ENCODE assay signal across 12 cellular contexts in genomic region chr2:111919362-111919761, GRCh38. TPM values are rescaled to one million over a fixed set of nuclear protein-coding genes. Genes with fewer than 3 reads are reported as not detected.
A peak's percentile ranks its signal among the peaks of the same experiment; 100 is the strongest.
DNase-seq lines count a peak whose midpoint lies in the region; ATAC-seq and TF ChIP-seq lines count a peak whose summit lies in the region.
"Had no signal": no experiment of that assay in that cellular context is flagged by ENCODE, and none has a peak within 500 bp of the region (broad histone marks: within the 10 kb centered on the region; RNA-seq: fewer than 3 reads in every experiment).

No MANE protein-coding gene starts in this region.

- POLR2A ChIA-PET in AG04449 (lab: Yijun Ruan, JAX), result no interaction called here
- POLR2A ChIA-PET in HCT116 (lab: Charles Lee), result no interaction called here

- H3K9me2 ChIP-seq in HCT116 (ENCODE audit: insufficient read depth), result no peaks in the 10 kb centered on the region

- H3K36me3 ChIP-seq in HCT116 (ENCODE audit: control insufficient read depth in 1 of 2, insufficient read depth in 2 of 2, low read length in 2 of 2), result no peaks in the 10 kb centered on the region
- H3K36me3 ChIP-seq in brain microvascular endothelial cell (replicated peaks), result no peaks in the 10 kb centered on the region
- peaks cover 0 to 15% of the 10 kb centered on the region in 2 donors for H3K36me3 ChIP-seq in left lung

- no TSS peak for BruUV-seq in HCT116 (replicated peaks; lab: Mats Ljungman, UMichigan)

- no peak for TF ChIP-seq POLR2A in HCT116 (IDR thresholded peaks at IDR 0.05; ENCODE audit: borderline replicate concordance, extremely low read depth, insufficient read depth, insufficient read length)

- peak; percentile 6 for TF ChIP-seq CTCF in AG04449 (IDR thresholded peaks at IDR 0.05; ENCODE audit: insufficient read depth, low read length, missing control alignments)
- peak in 2 of 3 experiments; percentile 40; a peak in 4 of 6 replicates for TF ChIP-seq CTCF in HCT116 (IDR thresholded peaks at IDR 0.05 in 2 of 3, conservative IDR thresholded peaks at IDR 0.05 in 1 of 3; ENCODE audit: borderline replicate concordance in 1 of 3, insufficient read depth in 1 of 3, low read depth in 2 of 3, low read length in 2 of 3)
- TF ChIP-seq CTCF in brain microvascular endothelial cell (IDR thresholded peaks at IDR 0.05; ENCODE audit: low read depth, low read length, missing control alignments), result peak; percentile 54
- no peak for TF ChIP-seq CTCF in left lung (IDR thresholded peaks at IDR 0.05)

- CTCF ChIA-PET in AG04449 (lab: Yijun Ruan, JAX), result interaction anchor here (1.0 kb wide), 1 partner anchor 47 kb away, joined by 3 read pairs; no protein-coding TSS in a partner anchor
- CTCF ChIA-PET in HCT116 (lab: Charles Lee), result interaction anchor here (0.6 to 1.0 kb wide), 2 partner anchors 8 to 38 kb away, joined by 3 to 4 read pairs; no protein-coding TSS in a partner anchor

- DNase-seq in AG04449 (ENCODE audit: low read depth, low spot score), result no peak
- DNase-seq in HCT116 (ENCODE audit: low read depth, low spot score), result no peak
- no peak for DNase-seq in brain microvascular endothelial cell
- no peak for DNase-seq in left lung
- DNase-seq in T-helper 1 cell, result no peak
- DNase-seq in sciatic nerve (ENCODE audit: low spot score), result no peak
- DNase-seq: activated T-cell treated with anti-CD3 and anti-CD28 coated beads, Interleukin-2, amount 50 U/mL, for 24 hours; NCI-H2029 treated with DMSO at 0.1 percent for 48 hours had no signal

- H3K9ac ChIP-seq in HCT116 (ENCODE audit: low read length), result no peak overlapping the region

- no peaks in the 10 kb centered on the region for H3K79me2 ChIP-seq in HCT116 (ENCODE audit: insufficient read depth, low read length)

- H4K20me1 ChIP-seq in HCT116 (ENCODE audit: insufficient read depth), result no peaks in the 10 kb centered on the region

- no peaks in the 10 kb centered on the region for H3K9me3 ChIP-seq in HCT116 (ENCODE audit: control insufficient read depth in 1 of 2, insufficient read depth in 1 of 2, low read depth in 1 of 2, low read length in 2 of 2)
- no peaks in the 10 kb centered on the region for H3K9me3 ChIP-seq in left lung
- H3K9me3 ChIP-seq: BLaER1 treated with 17β-estradiol and CSF1 and Interleukin-3, amounts not matched to agents 10 nM and 100 nM; gastroesophageal sphincter had no signal

- 0 out of 2 replicates have a peak, but pooled peaks have one; percentile 8 for TF ChIP-seq RAD21 in HCT116 (IDR thresholded peaks at IDR 0.05; ENCODE audit: low read depth)

- H3K4me2 ChIP-seq in HCT116 (ENCODE audit: low read length), result no peak overlapping the region

- no peak overlapping the region for H3K27ac ChIP-seq in HCT116 (ENCODE audit: low read depth, low read length)
- H3K27ac ChIP-seq in brain microvascular endothelial cell, result no peak overlapping the region
- peak overlapping the region; percentile 22 to 73 for H3K27ac ChIP-seq in left lung
- H3K27ac ChIP-seq: BLaER1 treated with 17β-estradiol and CSF1 and Interleukin-3, amounts not matched to agents 10 nM and 100 nM; gastroesophageal sphincter had no signal

- no peaks in the 10 kb centered on the region for H3K27me3 ChIP-seq in HCT116 (ENCODE audit: insufficient read depth, low read length)
- H3K27me3 ChIP-seq in brain microvascular endothelial cell (replicated peaks), result no peaks in the 10 kb centered on the region
- no peaks in the 10 kb centered on the region for H3K27me3 ChIP-seq in left lung
- H3K27me3 ChIP-seq: BLaER1 treated with 17β-estradiol and CSF1 and Interleukin-3, amounts not matched to agents 10 nM and 100 nM; gastroesophageal sphincter had no signal

- 0 out of 2 replicates have a peak, but pooled peaks have one; percentile 38 for ATAC-seq in HCT116
- no peak for ATAC-seq in left lung
- ATAC-seq in GM19324 (IDR thresholded peaks at IDR 0.05; ENCODE audit: low FRiP score, unreplicated experiment), result no peak
- ATAC-seq in sciatic nerve, result no peak
- no peak for ATAC-seq in GM18519 (IDR thresholded peaks at IDR 0.05; ENCODE audit: low FRiP score, unreplicated experiment)

- intact Hi-C loops in HCT116 (cut with micrococcal nuclease), result no loop called here
- intact Hi-C loops in left lung (cut with DNase I), result no loop called here
- intact Hi-C loops in sciatic nerve (cut with DNase I), result no loop called here

- in situ Hi-C loops in brain microvascular endothelial cell (cut with HindIII; ENCODE audit: low pct_ligation_motif_present, low sequenced_read_pairs), result no loop called here

- peaks cover 11 to 13% of the 10 kb centered on the region in 2 experiments; a peak in 3 of 4 replicates for H3K4me1 ChIP-seq in HCT116 (ENCODE audit: control insufficient read depth in 1 of 2, insufficient read depth in 2 of 2, low read length in 2 of 2)
- H3K4me1 ChIP-seq in left lung, result peaks cover 0 to 30% of the 10 kb centered on the region in 2 donors

- H3K4me3 ChIP-seq in AG04449 (ENCODE audit: low read depth, low read length) (no peak overlapping the region), HCT116 (replicated peaks in 1 of 2; ENCODE audit: low read depth in 1 of 2, low read length in 2 of 2) (no peak overlapping the region), brain microvascular endothelial cell (ENCODE audit: low read depth, low read length) (no peak overlapping the region), left lung (no peak overlapping the region)
- H3K4me3 ChIP-seq: BLaER1 treated with 17β-estradiol and CSF1 and Interleukin-3, amounts not matched to agents 10 nM and 100 nM; gastroesophageal sphincter had no signal

- RAD21 ChIA-PET in HCT116 (lab: Charles Lee; ENCODE audit: low non-redundant PET in 1 of 2, low total read pairs in 2 of 2, uncharacterized antibody in 2 of 2, unreplicated experiment in 2 of 2), result interaction anchor here in 1 of 2 experiments (0.6 kb wide), 1 partner anchor 51 kb away, joined by 3 read pairs; no protein-coding TSS in a partner anchor

- H2AFZ ChIP-seq in HCT116 (ENCODE audit: low read depth, low read length, poor library complexity, severe bottlenecking), result no peak overlapping the region

TF ChIP-seq in HCT116, 20 proteins besides CTCF, POLR2A, EP300 and RAD21:
- TF ChIP-seq REST (IDR thresholded peaks at IDR 0.05; ENCODE audit: low read depth) (no peak), ZFX (IDR thresholded peaks at IDR 0.05) (no peak), SRF (IDR thresholded peaks at IDR 0.05; ENCODE audit: low read depth) (no peak), CBX3 (IDR thresholded peaks at IDR 0.05; ENCODE audit: low read depth) (no peak), JUND (IDR thresholded peaks at IDR 0.05) (no peak), FOSL1 (IDR thresholded peaks at IDR 0.05; ENCODE audit: low read depth) (no peak), EGR1 (IDR thresholded peaks at IDR 0.05; ENCODE audit: low read depth) (no peak), EZH2phosphoT487 (IDR thresholded peaks at IDR 0.05; ENCODE audit: borderline replicate concordance) (no peak), SIN3A (IDR thresholded peaks at IDR 0.05; ENCODE audit: low read depth) (no peak), ELF1 (IDR thresholded peaks at IDR 0.05; ENCODE audit: borderline replicate concordance, low read depth) (no peak), POLR2AphosphoS5 (IDR thresholded peaks at IDR 0.05; ENCODE audit: low read depth, low read length) (no peak), CEBPB (IDR thresholded peaks at IDR 0.05; ENCODE audit: low read depth) (no peak)
- TF ChIP-seq, protein P1, sequence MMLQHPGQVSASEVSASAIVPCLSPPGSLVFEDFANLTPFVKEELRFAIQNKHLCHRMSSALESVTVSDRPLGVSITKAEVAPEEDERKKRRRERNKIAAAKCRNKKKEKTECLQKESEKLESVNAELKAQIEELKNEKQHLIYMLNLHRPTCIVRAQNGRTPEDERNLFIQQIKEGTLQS (IDR thresholded peaks at IDR 0.05), result no peak

RNA-seq across cellular contexts. Expression of gene MERTK, which starts 21.0 kb away (rescaled TPM):
- total RNA-seq in HCT116 (2021; ENCODE audit: unreplicated experiment) (5.7 TPM), left lung (10 to 100 TPM; 21.5 to 42.8 TPM), sciatic nerve (18.9 TPM)
- polyA plus RNA-seq in HCT116 (2012), result 3.9 and 4.2 TPM in 2 replicates

RNA-seq across cellular contexts. Expression of gene ANAPC1, which starts 35.4 kb away (rescaled TPM):
- total RNA-seq in HCT116 (2021; ENCODE audit: unreplicated experiment), result 76.5 TPM
- polyA plus RNA-seq in HCT116 (2012), result 24.0 and 26.5 TPM in 2 replicates
- total RNA-seq in left lung, result 10 to 100 TPM; 22.3 to 35.0 TPM
- total RNA-seq in sciatic nerve, result 35.6 TPM

Comparison
In these comparisons a context has a peak if more than half of its experiments do, and no peak if none do; other contexts are left out.
1. CTCF ChIP-seq: peak in AG04449 (single experiment), HCT116 (2 of 3) and brain microvascular endothelial cell (single experiment); none in left lung (0 of 2).
2. H3K27ac ChIP-seq: peak in left lung (2 of 2); none in HCT116 (single experiment) and brain microvascular endothelial cell (single experiment).